1 cellular context compared by ENCODE assay signal in the genomic region with DNA sequence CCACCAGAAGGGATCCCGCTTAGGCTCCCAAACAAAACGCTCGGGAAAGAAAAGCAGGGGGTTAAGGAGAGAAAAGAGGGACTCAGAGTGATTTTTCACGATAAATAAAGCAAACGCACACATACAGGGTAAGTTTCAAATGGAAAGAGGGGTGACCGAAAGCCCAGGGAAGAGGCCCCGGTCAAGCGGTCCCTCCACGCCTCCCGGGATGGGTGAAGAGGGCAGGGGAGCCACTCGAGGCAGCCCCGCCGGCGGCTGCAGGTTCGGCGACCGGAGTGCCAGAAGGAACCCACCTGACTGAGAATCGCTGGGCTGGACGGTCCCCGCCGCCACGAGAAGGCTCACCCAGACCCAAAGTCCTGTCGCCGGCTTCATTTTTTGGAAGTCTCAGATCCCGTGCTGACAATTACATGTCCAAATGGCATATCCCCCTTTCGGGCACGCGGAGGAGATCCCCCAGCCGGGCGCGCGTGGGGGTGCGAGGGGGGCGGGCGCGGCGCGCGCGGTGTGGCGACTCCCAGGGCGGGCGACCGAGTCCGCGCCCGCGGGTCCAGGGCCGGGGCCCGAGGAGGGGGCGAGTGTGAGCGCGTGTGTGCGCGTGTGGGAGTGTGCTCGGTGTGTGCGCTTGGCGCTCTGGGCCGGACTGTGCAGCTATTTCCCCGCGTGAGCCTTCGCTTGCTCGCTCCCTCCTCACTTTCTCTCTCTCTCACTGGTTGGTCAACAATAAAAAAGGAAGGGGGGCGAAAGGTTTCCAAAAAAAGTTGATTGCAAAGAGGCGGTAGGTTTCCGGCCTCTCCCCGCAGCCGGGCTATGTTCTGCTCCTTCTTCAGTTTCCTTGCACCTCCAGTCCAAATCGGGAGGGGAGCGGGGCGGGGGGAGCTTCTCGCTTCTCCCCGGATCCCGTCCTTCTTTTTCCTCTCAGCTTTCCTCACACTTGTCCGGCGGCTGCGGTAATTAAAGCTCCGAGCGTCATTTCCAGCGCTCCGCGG.
A peak's percentile ranks its signal among the peaks of the same experiment; 100 is the strongest.
TF ChIP-seq lines count a peak whose summit lies in the region.

A gene (minus strand): TSS at position 647 of the 989 bp plus-strand sequence. CDS start 272 bp downstream, at position 375.

TF ChIP-seq in HEK293, 187 proteins besides CTCF, POLR2A, EP300 and RAD21 (continued from another document):
- TF ChIP-seq, protein P1, sequence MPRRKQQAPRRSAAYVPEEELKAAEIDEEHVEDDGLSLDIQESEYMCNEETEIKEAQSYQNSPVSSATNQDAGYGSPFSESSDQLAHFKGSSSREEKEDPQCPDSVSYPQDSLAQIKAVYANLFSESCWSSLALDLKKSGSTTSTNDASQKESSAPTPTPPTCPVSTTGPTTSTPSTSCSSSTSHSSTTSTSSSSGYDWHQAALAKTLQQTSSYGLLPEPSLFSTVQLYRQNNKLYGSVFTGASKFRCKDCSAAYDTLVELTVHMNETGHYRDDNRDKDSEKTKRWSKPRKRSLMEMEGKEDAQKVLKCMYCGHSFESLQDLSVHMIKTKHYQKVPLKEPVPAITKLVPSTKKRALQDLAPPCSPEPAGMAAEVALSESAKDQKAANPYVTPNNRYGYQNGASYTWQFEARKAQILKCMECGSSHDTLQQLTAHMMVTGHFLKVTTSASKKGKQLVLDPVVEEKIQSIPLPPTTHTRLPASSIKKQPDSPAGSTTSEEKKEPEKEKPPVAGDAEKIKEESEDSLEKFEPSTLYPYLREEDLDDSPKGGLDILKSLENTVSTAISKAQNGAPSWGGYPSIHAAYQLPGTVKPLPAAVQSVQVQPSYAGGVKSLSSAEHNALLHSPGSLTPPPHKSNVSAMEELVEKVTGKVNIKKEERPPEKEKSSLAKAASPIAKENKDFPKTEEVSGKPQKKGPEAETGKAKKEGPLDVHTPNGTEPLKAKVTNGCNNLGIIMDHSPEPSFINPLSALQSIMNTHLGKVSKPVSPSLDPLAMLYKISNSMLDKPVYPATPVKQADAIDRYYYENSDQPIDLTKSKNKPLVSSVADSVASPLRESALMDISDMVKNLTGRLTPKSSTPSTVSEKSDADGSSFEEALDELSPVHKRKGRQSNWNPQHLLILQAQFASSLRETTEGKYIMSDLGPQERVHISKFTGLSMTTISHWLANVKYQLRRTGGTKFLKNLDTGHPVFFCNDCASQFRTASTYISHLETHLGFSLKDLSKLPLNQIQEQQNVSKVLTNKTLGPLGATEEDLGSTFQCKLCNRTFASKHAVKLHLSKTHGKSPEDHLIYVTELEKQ (tag by site-specific recombination; IDR thresholded peaks at IDR 0.05; ENCODE audit: borderline replicate concordance) = no peak
- TF ChIP-seq, protein P2, sequence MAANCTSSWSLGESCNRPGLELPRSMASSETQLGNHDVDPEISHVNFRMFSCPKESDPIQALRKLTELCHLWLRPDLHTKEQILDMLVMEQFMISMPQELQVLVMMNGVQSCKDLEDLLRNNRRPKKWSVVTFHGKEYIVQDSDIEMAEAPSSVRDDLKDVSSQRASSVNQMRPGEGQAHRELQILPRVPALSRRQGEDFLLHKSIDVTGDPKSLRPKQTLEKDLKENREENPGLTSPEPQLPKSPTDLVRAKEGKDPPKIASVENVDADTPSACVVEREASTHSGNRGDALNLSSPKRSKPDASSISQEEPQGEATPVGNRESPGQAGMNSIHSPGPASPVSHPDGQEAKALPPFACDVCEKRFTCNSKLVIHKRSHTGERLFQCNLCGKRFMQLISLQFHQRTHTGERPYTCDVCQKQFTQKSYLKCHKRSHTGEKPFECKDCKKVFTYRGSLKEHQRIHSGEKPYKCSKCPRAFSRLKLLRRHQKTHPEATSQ (tag by site-specific recombination; IDR thresholded peaks at IDR 0.05) = no peak
- TF ChIP-seq, protein P3, sequence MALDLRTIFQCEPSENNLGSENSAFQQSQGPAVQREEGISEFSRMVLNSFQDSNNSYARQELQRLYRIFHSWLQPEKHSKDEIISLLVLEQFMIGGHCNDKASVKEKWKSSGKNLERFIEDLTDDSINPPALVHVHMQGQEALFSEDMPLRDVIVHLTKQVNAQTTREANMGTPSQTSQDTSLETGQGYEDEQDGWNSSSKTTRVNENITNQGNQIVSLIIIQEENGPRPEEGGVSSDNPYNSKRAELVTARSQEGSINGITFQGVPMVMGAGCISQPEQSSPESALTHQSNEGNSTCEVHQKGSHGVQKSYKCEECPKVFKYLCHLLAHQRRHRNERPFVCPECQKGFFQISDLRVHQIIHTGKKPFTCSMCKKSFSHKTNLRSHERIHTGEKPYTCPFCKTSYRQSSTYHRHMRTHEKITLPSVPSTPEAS (tag by site-specific recombination; IDR thresholded peaks at IDR 0.05) = peak; percentile 36; the same call in 1 of the 2 replicates
- no peak for TF ChIP-seq ZNF248 (tag by site-specific recombination; IDR thresholded peaks at IDR 0.05)
- TF ChIP-seq ZBTB21 (tag by site-specific recombination; IDR thresholded peaks at IDR 0.05) = no peak
- TF ChIP-seq ZNF37A (tag by site-specific recombination; IDR thresholded peaks at IDR 0.05) = no peak
- no peak for TF ChIP-seq ZNF626 (tag by site-specific recombination; IDR thresholded peaks at IDR 0.05)
- 0 out of 2 replicates have a peak, but pooled peaks have one; percentile 16 for TF ChIP-seq ZNF629 (tag by site-specific recombination; IDR thresholded peaks at IDR 0.05)
- TF ChIP-seq, protein P4, sequence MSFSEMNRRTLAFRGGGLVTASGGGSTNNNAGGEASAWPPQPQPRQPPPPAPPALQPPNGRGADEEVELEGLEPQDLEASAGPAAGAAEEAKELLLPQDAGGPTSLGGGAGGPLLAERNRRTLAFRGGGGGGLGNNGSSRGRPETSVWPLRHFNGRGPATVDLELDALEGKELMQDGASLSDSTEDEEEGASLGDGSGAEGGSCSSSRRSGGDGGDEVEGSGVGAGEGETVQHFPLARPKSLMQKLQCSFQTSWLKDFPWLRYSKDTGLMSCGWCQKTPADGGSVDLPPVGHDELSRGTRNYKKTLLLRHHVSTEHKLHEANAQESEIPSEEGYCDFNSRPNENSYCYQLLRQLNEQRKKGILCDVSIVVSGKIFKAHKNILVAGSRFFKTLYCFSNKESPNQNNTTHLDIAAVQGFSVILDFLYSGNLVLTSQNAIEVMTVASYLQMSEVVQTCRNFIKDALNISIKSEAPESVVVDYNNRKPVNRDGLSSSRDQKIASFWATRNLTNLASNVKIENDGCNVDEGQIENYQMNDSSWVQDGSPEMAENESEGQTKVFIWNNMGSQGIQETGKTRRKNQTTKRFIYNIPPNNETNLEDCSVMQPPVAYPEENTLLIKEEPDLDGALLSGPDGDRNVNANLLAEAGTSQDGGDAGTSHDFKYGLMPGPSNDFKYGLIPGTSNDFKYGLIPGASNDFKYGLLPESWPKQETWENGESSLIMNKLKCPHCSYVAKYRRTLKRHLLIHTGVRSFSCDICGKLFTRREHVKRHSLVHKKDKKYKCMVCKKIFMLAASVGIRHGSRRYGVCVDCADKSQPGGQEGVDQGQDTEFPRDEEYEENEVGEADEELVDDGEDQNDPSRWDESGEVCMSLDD (tag by site-specific recombination; IDR thresholded peaks at IDR 0.05) = no peak
- no peak for TF ChIP-seq ZNF585B (tag by site-specific recombination; IDR thresholded peaks at IDR 0.05)
- TF ChIP-seq, protein P5, sequence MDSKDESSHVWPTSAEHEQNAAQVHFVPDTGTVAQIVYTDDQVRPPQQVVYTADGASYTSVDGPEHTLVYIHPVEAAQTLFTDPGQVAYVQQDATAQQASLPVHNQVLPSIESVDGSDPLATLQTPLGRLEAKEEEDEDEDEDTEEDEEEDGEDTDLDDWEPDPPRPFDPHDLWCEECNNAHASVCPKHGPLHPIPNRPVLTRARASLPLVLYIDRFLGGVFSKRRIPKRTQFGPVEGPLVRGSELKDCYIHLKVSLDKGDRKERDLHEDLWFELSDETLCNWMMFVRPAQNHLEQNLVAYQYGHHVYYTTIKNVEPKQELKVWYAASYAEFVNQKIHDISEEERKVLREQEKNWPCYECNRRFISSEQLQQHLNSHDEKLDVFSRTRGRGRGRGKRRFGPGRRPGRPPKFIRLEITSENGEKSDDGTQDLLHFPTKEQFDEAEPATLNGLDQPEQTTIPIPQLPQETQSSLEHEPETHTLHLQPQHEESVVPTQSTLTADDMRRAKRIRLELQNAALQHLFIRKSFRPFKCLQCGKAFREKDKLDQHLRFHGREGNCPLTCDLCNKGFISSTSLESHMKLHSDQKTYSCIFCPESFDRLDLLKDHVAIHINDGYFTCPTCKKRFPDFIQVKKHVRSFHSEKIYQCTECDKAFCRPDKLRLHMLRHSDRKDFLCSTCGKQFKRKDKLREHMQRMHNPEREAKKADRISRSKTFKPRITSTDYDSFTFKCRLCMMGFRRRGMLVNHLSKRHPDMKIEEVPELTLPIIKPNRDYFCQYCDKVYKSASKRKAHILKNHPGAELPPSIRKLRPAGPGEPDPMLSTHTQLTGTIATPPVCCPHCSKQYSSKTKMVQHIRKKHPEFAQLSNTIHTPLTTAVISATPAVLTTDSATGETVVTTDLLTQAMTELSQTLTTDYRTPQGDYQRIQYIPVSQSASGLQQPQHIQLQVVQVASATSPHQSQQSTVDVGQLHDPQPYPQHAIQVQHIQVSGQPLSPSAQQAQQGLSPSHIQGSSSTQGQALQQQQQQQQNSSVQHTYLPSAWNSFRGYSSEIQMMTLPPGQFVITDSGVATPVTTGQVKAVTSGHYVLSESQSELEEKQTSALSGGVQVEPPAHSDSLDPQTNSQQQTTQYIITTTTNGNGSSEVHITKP (tag by site-specific recombination; IDR thresholded peaks at IDR 0.05) = peak; percentile 75
- TF ChIP-seq FEZF1 (tag by site-specific recombination; IDR thresholded peaks at IDR 0.05) = no peak
- TF ChIP-seq, protein P6, sequence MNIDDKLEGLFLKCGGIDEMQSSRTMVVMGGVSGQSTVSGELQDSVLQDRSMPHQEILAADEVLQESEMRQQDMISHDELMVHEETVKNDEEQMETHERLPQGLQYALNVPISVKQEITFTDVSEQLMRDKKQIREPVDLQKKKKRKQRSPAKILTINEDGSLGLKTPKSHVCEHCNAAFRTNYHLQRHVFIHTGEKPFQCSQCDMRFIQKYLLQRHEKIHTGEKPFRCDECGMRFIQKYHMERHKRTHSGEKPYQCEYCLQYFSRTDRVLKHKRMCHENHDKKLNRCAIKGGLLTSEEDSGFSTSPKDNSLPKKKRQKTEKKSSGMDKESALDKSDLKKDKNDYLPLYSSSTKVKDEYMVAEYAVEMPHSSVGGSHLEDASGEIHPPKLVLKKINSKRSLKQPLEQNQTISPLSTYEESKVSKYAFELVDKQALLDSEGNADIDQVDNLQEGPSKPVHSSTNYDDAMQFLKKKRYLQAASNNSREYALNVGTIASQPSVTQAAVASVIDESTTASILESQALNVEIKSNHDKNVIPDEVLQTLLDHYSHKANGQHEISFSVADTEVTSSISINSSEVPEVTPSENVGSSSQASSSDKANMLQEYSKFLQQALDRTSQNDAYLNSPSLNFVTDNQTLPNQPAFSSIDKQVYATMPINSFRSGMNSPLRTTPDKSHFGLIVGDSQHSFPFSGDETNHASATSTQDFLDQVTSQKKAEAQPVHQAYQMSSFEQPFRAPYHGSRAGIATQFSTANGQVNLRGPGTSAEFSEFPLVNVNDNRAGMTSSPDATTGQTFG (tag by site-specific recombination; IDR thresholded peaks at IDR 0.05; ENCODE audit: borderline replicate concordance) = no peak
- no peak for TF ChIP-seq ZNF837 (tag by site-specific recombination; IDR thresholded peaks at IDR 0.05)
- TF ChIP-seq ZNF623 (tag by site-specific recombination; IDR thresholded peaks at IDR 0.05) = no peak
